ENCODE assay signal across 1 cellular context in the genomic region with DNA sequence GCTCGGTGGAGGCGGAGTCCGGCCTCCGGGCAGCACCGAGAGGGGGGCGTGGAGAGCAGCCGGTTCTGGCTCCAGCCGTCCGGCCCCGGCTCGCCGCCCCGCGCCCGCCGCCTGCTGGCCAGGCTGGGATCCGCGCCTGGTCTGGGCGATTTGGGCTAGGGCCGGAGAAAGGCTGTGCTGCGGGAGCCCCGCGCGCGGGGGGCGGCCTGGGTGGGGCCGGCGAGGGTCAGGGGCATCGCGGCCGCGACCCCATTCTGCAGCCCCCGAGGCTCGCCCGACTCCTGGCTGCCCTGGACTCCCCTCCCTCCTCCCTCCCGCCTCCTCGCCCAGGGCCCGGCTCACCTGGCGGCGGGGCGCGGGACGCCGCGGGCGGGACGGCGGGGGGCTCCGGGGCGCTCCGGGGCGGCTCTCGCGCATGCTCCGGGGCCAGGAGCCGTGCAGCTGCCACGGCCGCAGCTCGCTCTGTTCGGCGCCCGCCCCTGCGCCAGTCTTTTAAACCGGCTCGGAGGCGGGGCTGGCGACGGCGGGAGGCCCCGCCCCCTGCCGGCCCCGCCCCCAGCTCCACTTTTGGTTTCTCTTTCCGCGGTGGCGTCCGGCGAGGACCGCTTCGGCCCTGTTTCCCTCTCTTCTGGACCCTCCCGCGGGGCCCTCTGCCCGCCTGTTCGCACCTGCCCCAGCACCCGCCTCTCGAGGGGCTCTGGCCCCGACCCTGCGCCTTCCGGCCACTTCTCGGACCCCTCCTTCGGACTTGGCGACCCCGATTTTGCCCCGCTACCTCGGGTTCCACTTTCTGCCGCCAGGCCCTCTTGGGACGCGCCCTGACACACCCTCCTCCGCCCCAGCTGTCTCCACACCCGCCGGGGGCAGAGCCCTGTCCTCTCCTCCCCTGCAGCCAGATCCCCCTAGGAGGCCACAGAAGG.
A peak's percentile ranks its signal among the peaks of the same experiment; 100 is the strongest.
TF ChIP-seq lines count a peak whose summit lies in the region.

A gene with protein sequence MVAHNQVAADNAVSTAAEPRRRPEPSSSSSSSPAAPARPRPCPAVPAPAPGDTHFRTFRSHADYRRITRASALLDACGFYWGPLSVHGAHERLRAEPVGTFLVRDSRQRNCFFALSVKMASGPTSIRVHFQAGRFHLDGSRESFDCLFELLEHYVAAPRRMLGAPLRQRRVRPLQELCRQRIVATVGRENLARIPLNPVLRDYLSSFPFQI (minus strand): TSS at position 468 of the 920 bp plus-strand sequence. CDS start 726 bp downstream, outside the sequence.

TF ChIP-seq in HepG2, 621 proteins besides CTCF, POLR2A, EP300 and RAD21 (continued from another document and continues in another):
- TF ChIP-seq BHLHE40 (IDR thresholded peaks at IDR 0.05; ENCODE audit: low read length), result peak; percentile 15; the same call in 1 of the 2 replicates
- TF ChIP-seq ONECUT2 (CRISPR knock-in tag; IDR thresholded peaks at IDR 0.05), result 0 out of 2 replicates have a peak, but pooled peaks have one; percentile 22
- TF ChIP-seq ZNF205 (CRISPR knock-in tag; IDR thresholded peaks at IDR 0.05), result peak; percentile 65
- TF ChIP-seq ZNF713 (CRISPR knock-in tag; IDR thresholded peaks at IDR 0.05), result 0 out of 2 replicates have a peak, but pooled peaks have one; percentile 24
- TF ChIP-seq KAT2B (IDR thresholded peaks at IDR 0.05; ENCODE audit: borderline replicate concordance, low read depth, low read length), result no peak
- no peak for TF ChIP-seq TCF7L2 (IDR thresholded peaks at IDR 0.05; ENCODE audit: low read depth, low read length)
- TF ChIP-seq, protein P1, sequence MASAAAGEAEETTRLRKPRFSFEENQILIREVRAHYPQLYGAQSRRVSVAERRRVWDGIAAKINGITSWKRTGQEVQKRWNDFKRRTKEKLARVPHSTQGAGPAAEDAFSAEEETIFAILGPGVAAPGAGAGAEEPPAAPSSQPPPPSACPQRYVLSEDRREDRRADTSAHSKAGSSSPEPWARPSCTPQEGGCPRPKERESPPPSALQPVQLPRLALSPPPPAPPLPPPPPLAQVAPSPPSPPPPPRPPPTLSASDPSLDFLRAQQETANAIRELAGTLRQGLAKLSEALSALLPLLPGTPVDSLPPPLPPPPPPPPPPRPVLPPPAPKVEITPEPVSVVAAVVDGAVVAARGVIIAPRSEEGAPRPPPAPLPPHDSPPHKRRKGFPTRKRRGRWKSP (CRISPR knock-in tag; IDR thresholded peaks at IDR 0.05), result peak; percentile 70; the same call in 1 of the 2 replicates
- TF ChIP-seq CBX1 (IDR thresholded peaks at IDR 0.05; ENCODE audit: low read depth), result peak; percentile 75
- TF ChIP-seq ZKSCAN8 (CRISPR knock-in tag; IDR thresholded peaks at IDR 0.05; ENCODE audit: borderline replicate concordance), result peak; percentile 11; the same call in 1 of the 2 replicates
- TF ChIP-seq, protein P2, sequence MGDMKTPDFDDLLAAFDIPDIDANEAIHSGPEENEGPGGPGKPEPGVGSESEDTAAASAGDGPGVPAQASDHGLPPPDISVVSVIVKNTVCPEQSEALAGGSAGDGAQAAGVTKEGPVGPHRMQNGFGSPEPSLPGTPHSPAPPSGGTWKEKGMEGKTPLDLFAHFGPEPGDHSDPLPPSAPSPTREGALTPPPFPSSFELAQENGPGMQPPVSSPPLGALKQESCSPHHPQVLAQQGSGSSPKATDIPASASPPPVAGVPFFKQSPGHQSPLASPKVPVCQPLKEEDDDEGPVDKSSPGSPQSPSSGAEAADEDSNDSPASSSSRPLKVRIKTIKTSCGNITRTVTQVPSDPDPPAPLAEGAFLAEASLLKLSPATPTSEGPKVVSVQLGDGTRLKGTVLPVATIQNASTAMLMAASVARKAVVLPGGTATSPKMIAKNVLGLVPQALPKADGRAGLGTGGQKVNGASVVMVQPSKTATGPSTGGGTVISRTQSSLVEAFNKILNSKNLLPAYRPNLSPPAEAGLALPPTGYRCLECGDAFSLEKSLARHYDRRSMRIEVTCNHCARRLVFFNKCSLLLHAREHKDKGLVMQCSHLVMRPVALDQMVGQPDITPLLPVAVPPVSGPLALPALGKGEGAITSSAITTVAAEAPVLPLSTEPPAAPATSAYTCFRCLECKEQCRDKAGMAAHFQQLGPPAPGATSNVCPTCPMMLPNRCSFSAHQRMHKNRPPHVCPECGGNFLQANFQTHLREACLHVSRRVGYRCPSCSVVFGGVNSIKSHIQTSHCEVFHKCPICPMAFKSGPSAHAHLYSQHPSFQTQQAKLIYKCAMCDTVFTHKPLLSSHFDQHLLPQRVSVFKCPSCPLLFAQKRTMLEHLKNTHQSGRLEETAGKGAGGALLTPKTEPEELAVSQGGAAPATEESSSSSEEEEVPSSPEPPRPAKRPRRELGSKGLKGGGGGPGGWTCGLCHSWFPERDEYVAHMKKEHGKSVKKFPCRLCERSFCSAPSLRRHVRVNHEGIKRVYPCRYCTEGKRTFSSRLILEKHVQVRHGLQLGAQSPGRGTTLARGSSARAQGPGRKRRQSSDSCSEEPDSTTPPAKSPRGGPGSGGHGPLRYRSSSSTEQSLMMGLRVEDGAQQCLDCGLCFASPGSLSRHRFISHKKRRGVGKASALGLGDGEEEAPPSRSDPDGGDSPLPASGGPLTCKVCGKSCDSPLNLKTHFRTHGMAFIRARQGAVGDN (CRISPR knock-in tag; IDR thresholded peaks at IDR 0.05), result peak; percentile 44
- TF ChIP-seq, protein P3, sequence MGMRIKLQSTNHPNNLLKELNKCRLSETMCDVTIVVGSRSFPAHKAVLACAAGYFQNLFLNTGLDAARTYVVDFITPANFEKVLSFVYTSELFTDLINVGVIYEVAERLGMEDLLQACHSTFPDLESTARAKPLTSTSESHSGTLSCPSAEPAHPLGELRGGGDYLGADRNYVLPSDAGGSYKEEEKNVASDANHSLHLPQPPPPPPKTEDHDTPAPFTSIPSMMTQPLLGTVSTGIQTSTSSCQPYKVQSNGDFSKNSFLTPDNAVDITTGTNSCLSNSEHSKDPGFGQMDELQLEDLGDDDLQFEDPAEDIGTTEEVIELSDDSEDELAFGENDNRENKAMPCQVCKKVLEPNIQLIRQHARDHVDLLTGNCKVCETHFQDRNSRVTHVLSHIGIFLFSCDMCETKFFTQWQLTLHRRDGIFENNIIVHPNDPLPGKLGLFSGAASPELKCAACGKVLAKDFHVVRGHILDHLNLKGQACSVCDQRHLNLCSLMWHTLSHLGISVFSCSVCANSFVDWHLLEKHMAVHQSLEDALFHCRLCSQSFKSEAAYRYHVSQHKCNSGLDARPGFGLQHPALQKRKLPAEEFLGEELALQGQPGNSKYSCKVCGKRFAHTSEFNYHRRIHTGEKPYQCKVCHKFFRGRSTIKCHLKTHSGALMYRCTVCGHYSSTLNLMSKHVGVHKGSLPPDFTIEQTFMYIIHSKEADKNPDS (CRISPR knock-in tag; IDR thresholded peaks at IDR 0.05), result no peak
- TF ChIP-seq HNRNPH1 (optimal IDR thresholded peaks at IDR 0.05; ENCODE audit: low read depth, low read length), result peak; percentile 38
- no peak for TF ChIP-seq IKZF1 (IDR thresholded peaks at IDR 0.05)
- TF ChIP-seq, protein P4, sequence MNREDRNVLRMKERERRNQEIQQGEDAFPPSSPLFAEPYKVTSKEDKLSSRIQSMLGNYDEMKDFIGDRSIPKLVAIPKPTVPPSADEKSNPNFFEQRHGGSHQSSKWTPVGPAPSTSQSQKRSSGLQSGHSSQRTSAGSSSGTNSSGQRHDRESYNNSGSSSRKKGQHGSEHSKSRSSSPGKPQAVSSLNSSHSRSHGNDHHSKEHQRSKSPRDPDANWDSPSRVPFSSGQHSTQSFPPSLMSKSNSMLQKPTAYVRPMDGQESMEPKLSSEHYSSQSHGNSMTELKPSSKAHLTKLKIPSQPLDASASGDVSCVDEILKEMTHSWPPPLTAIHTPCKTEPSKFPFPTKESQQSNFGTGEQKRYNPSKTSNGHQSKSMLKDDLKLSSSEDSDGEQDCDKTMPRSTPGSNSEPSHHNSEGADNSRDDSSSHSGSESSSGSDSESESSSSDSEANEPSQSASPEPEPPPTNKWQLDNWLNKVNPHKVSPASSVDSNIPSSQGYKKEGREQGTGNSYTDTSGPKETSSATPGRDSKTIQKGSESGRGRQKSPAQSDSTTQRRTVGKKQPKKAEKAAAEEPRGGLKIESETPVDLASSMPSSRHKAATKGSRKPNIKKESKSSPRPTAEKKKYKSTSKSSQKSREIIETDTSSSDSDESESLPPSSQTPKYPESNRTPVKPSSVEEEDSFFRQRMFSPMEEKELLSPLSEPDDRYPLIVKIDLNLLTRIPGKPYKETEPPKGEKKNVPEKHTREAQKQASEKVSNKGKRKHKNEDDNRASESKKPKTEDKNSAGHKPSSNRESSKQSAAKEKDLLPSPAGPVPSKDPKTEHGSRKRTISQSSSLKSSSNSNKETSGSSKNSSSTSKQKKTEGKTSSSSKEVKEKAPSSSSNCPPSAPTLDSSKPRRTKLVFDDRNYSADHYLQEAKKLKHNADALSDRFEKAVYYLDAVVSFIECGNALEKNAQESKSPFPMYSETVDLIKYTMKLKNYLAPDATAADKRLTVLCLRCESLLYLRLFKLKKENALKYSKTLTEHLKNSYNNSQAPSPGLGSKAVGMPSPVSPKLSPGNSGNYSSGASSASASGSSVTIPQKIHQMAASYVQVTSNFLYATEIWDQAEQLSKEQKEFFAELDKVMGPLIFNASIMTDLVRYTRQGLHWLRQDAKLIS (CRISPR knock-in tag; IDR thresholded peaks at IDR 0.05), result 0 out of 2 replicates have a peak, but pooled peaks have one; percentile 68
- TF ChIP-seq, protein P5, sequence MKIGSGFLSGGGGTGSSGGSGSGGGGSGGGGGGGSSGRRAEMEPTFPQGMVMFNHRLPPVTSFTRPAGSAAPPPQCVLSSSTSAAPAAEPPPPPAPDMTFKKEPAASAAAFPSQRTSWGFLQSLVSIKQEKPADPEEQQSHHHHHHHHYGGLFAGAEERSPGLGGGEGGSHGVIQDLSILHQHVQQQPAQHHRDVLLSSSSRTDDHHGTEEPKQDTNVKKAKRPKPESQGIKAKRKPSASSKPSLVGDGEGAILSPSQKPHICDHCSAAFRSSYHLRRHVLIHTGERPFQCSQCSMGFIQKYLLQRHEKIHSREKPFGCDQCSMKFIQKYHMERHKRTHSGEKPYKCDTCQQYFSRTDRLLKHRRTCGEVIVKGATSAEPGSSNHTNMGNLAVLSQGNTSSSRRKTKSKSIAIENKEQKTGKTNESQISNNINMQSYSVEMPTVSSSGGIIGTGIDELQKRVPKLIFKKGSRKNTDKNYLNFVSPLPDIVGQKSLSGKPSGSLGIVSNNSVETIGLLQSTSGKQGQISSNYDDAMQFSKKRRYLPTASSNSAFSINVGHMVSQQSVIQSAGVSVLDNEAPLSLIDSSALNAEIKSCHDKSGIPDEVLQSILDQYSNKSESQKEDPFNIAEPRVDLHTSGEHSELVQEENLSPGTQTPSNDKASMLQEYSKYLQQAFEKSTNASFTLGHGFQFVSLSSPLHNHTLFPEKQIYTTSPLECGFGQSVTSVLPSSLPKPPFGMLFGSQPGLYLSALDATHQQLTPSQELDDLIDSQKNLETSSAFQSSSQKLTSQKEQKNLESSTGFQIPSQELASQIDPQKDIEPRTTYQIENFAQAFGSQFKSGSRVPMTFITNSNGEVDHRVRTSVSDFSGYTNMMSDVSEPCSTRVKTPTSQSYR (CRISPR knock-in tag; IDR thresholded peaks at IDR 0.05; ENCODE audit: borderline replicate concordance), result peak; percentile 7; the same call in 1 of the 2 replicates
- TF ChIP-seq, protein P6, sequence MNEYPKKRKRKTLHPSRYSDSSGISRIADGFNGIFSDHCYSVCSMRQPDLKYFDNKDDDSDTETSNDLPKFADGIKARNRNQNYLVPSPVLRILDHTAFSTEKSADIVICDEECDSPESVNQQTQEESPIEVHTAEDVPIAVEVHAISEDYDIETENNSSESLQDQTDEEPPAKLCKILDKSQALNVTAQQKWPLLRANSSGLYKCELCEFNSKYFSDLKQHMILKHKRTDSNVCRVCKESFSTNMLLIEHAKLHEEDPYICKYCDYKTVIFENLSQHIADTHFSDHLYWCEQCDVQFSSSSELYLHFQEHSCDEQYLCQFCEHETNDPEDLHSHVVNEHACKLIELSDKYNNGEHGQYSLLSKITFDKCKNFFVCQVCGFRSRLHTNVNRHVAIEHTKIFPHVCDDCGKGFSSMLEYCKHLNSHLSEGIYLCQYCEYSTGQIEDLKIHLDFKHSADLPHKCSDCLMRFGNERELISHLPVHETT (CRISPR knock-in tag; conservative IDR thresholded peaks at IDR 0.05), result peak; percentile 67; the same call in 1 of the 2 replicates
- peak; percentile 86 for TF ChIP-seq KMT2B (CRISPR knock-in tag; IDR thresholded peaks at IDR 0.05)
- TF ChIP-seq SP1 (IDR thresholded peaks at IDR 0.05), result no peak
- peak; percentile 88 for TF ChIP-seq SP1 (CRISPR knock-in tag; IDR thresholded peaks at IDR 0.05)
- TF ChIP-seq MYNN (CRISPR knock-in tag; IDR thresholded peaks at IDR 0.05; ENCODE audit: low read depth), result peak; percentile 61; the same call in 1 of the 2 replicates
- no peak for TF ChIP-seq ZBTB1 (CRISPR knock-in tag; IDR thresholded peaks at IDR 0.05; ENCODE audit: borderline replicate concordance)
- peak; percentile 60; the same call in 1 of the 2 replicates for TF ChIP-seq ZNF441 (CRISPR knock-in tag; IDR thresholded peaks at IDR 0.05; ENCODE audit: borderline replicate concordance)
- TF ChIP-seq ZNF552 (CRISPR knock-in tag; IDR thresholded peaks at IDR 0.05; ENCODE audit: borderline replicate concordance), result peak; percentile 85; the same call in 1 of the 2 replicates
- TF ChIP-seq NR2C2 (CRISPR knock-in tag; IDR thresholded peaks at IDR 0.05; ENCODE audit: borderline replicate concordance), result peak; percentile 23; the same call in 1 of the 2 replicates
- no peak for TF ChIP-seq ZNF432 (CRISPR knock-in tag; IDR thresholded peaks at IDR 0.05; ENCODE audit: borderline replicate concordance)
- TF ChIP-seq PAF1 (CRISPR knock-in tag; IDR thresholded peaks at IDR 0.05), result no peak
- TF ChIP-seq GPN1 (CRISPR knock-in tag; IDR thresholded peaks at IDR 0.05; ENCODE audit: borderline replicate concordance), result peak; percentile 29; the same call in 1 of the 2 replicates
- no peak; the same call in 1 of the 2 replicates for TF ChIP-seq DNMT3B (CRISPR knock-in tag; conservative IDR thresholded peaks at IDR 0.05)
- peak; percentile 33; the same call in 1 of the 2 replicates for TF ChIP-seq RCOR2 (CRISPR knock-in tag; IDR thresholded peaks at IDR 0.05)
- TF ChIP-seq, protein P7, sequence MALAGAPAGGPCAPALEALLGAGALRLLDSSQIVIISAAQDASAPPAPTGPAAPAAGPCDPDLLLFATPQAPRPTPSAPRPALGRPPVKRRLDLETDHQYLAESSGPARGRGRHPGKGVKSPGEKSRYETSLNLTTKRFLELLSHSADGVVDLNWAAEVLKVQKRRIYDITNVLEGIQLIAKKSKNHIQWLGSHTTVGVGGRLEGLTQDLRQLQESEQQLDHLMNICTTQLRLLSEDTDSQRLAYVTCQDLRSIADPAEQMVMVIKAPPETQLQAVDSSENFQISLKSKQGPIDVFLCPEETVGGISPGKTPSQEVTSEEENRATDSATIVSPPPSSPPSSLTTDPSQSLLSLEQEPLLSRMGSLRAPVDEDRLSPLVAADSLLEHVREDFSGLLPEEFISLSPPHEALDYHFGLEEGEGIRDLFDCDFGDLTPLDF (CRISPR knock-in tag; IDR thresholded peaks at IDR 0.05), result peak; percentile 76
- 0 out of 2 replicates have a peak, but pooled peaks have one; percentile 22 for TF ChIP-seq ZFP62 (CRISPR knock-in tag; IDR thresholded peaks at IDR 0.05)
- TF ChIP-seq MZF1 (CRISPR knock-in tag; IDR thresholded peaks at IDR 0.05; ENCODE audit: borderline replicate concordance), result no peak
- peak; percentile 60; the same call in 1 of the 2 replicates for TF ChIP-seq FOSL1 (CRISPR knock-in tag; IDR thresholded peaks at IDR 0.05; ENCODE audit: borderline replicate concordance)
- no peak for TF ChIP-seq RBM39 (IDR thresholded peaks at IDR 0.05; ENCODE audit: low read depth, low read length, poor library complexity, severe bottlenecking)
